ENCODE assay signal across 1 cellular context in genomic region chr19:35931161-35931873, GRCh38.
TF ChIP-seq lines count a peak whose summit lies in the region.

No MANE protein-coding gene starts in this region.

TF ChIP-seq in HepG2, 621 proteins besides CTCF, POLR2A, EP300 and RAD21 (continued from another document and continues in another):
- TF ChIP-seq ZNF646 (CRISPR knock-in tag; IDR thresholded peaks at IDR 0.05) (no peak), RNF219 (CRISPR knock-in tag; IDR thresholded peaks at IDR 0.05) (no peak), KDM5B (CRISPR knock-in tag; IDR thresholded peaks at IDR 0.05; ENCODE audit: borderline replicate concordance) (peak; percentile 89; the same call in 1 of the 2 replicates), ZNF550 (CRISPR knock-in tag; IDR thresholded peaks at IDR 0.05; ENCODE audit: borderline replicate concordance) (no peak), ZSCAN9 (CRISPR knock-in tag; IDR thresholded peaks at IDR 0.05; ENCODE audit: borderline replicate concordance) (no peak; the same call in 1 of the 2 replicates), ZMYM2 (CRISPR knock-in tag; IDR thresholded peaks at IDR 0.05) (no peak), DBP (CRISPR knock-in tag; IDR thresholded peaks at IDR 0.05; ENCODE audit: not compliant biosample characterization) (no peak), ZNF674 (CRISPR knock-in tag; IDR thresholded peaks at IDR 0.05; ENCODE audit: low read depth) (no peak), SMC3 (IDR thresholded peaks at IDR 0.05; ENCODE audit: low read length) (peak; percentile 77), ZNF761 (CRISPR knock-in tag; conservative IDR thresholded peaks at IDR 0.05) (0 out of 2 replicates have a peak, but pooled peaks have one; percentile 40), ZNF230 (CRISPR knock-in tag; IDR thresholded peaks at IDR 0.05) (peak; percentile 80), ATF2 (CRISPR knock-in tag; IDR thresholded peaks at IDR 0.05) (peak; percentile 77), FOXA1 (IDR thresholded peaks at IDR 0.05) (no peak), FOXA1 (CRISPR knock-in tag; IDR thresholded peaks at IDR 0.05) (peak; percentile 25; the same call in 1 of the 2 replicates), CREM (IDR thresholded peaks at IDR 0.05) (peak; percentile 92), CREM (CRISPR knock-in tag; IDR thresholded peaks at IDR 0.05) (0 out of 2 replicates have a peak, but pooled peaks have one; percentile 15), NCOA2 (CRISPR knock-in tag; IDR thresholded peaks at IDR 0.05) (peak; percentile 53), DZIP1 (CRISPR knock-in tag; IDR thresholded peaks at IDR 0.05) (no peak), SMAD3 (CRISPR knock-in tag; IDR thresholded peaks at IDR 0.05) (peak; percentile 73; the same call in 1 of the 2 replicates), ZNF557 (CRISPR knock-in tag; IDR thresholded peaks at IDR 0.05) (no peak), ZNF567 (CRISPR knock-in tag; IDR thresholded peaks at IDR 0.05; ENCODE audit: borderline replicate concordance) (peak; percentile 95; the same call in 1 of the 2 replicates), HOXD1 (CRISPR knock-in tag; IDR thresholded peaks at IDR 0.05) (0 out of 2 replicates have a peak, but pooled peaks have one; percentile 20), ZNF678 (CRISPR knock-in tag; IDR thresholded peaks at IDR 0.05) (no peak), ZC3H4 (CRISPR knock-in tag; IDR thresholded peaks at IDR 0.05; ENCODE audit: borderline replicate concordance) (no peak), GABPA (IDR thresholded peaks at IDR 0.05; ENCODE audit: low read depth, low read length) (peak; percentile 56; the same call in 1 of the 2 replicates), GABPA (CRISPR knock-in tag; IDR thresholded peaks at IDR 0.05; ENCODE audit: low read depth) (peak; percentile 92), SNRNP70 (IDR thresholded peaks at IDR 0.05; ENCODE audit: low read depth, low read length) (no peak), BRF2 (CRISPR knock-in tag; IDR thresholded peaks at IDR 0.05) (no peak), SRSF1 (optimal IDR thresholded peaks at IDR 0.05; ENCODE audit: low read depth, low read length) (peak; percentile 76), MEIS1 (CRISPR knock-in tag; IDR thresholded peaks at IDR 0.05; ENCODE audit: borderline replicate concordance) (0 out of 2 replicates have a peak, but pooled peaks have one; percentile 37), ZKSCAN8 (CRISPR knock-in tag; IDR thresholded peaks at IDR 0.05; ENCODE audit: borderline replicate concordance) (peak; percentile 54; the same call in 1 of the 2 replicates), ASH2L (IDR thresholded peaks at IDR 0.05; ENCODE audit: insufficient read length, low read depth, low read length) (peak; percentile 47), ZNF740 (CRISPR knock-in tag; IDR thresholded peaks at IDR 0.05) (no peak), KAT2B (IDR thresholded peaks at IDR 0.05; ENCODE audit: borderline replicate concordance, low read depth, low read length) (no peak), TEF (CRISPR knock-in tag; IDR thresholded peaks at IDR 0.05) (no peak), MTF1 (CRISPR knock-in tag; IDR thresholded peaks at IDR 0.05) (no peak), SETDB1 (CRISPR knock-in tag; IDR thresholded peaks at IDR 0.05; ENCODE audit: borderline replicate concordance) (no peak), ATM (IDR thresholded peaks at IDR 0.05; ENCODE audit: borderline replicate concordance) (no peak), RXRB (CRISPR knock-in tag; IDR thresholded peaks at IDR 0.05; ENCODE audit: borderline replicate concordance) (peak; percentile 66; the same call in 1 of the 2 replicates), IKZF4 (CRISPR knock-in tag; IDR thresholded peaks at IDR 0.05; ENCODE audit: borderline replicate concordance, low read depth, not compliant biosample characterization) (no peak), FOXK2 (IDR thresholded peaks at IDR 0.05) (peak; percentile 69), E2F5 (CRISPR knock-in tag; conservative IDR thresholded peaks at IDR 0.05) (peak; percentile 58; the same call in 1 of the 2 replicates), MYC (CRISPR knock-in tag; IDR thresholded peaks at IDR 0.05; ENCODE audit: borderline replicate concordance) (peak; percentile 90)
